Comparison of ENCODE assay signal across 21 cellular contexts in the genomic region with DNA sequence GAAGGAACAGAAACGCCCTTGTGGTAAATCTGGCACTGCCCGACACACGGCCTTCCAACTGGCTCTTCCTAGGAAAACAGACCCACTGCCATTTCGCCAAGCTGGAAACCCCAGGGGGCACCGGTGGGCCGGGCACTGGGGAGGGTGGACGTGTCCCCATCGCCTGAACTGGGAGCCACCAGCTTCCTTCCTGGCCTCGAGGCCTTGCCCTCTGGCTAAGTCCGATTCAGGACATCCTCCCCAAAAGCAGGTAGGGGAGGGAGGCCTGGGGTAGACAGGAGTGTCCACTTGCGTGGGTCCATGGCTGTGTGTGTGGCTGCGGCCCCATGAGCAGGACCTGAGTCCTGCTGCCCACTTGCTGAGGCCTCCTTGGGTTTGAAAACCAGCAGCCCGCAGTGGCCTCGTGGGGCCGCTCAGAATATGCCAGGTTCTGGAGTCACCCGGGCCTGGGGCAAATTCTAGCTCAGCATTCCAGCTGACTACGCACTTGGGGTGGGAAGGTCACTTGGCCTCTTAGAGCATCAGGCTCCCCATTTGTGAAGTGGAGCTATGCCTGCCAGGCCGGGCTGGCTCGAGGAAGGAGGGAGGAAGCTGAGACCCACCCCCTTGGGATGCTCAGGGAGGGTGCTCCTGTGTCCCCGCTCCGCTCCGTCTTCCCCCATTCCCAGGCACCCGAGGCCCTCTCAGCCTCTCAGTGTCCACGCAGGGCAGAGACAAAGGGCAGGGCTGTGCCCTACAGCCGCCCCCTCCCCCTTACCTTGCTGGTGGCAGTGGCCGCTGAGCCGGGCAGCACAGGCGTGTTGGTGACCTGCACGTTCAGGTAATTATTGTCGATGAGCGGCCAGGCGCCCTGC. TPM values are rescaled to one million over a fixed set of nuclear protein-coding genes. Genes with fewer than 3 reads are reported as not detected.
"Had no signal": no experiment of that assay in that cellular context is flagged by ENCODE, and none has a peak within 500 bp of the region (broad histone marks: within the 10 kb centered on the region; RNA-seq: fewer than 3 reads in every experiment).

No MANE protein-coding gene starts in this region.

- H3K4me1 ChIP-seq: parathyroid adenoma, thyroid gland had no signal

- DNase-seq: cortex of kidney; effector CD8-positive, alpha-beta T cell; foreskin fibroblast; head of caudate nucleus; left colon; left ventricle myocardium superior; natural killer cell; small intestine; stimulated activated CD4-positive, alpha-beta T cell treated with anti-CD3 and anti-CD28 coated beads, Interleukin-12 subunit alpha, Interleukin-12 subunit beta, amount 100 ng/mL, for 4 hours; stimulated activated naive CD4-positive, alpha-beta T cell; thyroid gland had no signal

- H3K27me3 Mint-ChIP-seq: type B pancreatic cell had no signal

- H3K9ac ChIP-seq: parathyroid adenoma had no signal

- H3K4me3 ChIP-seq: dorsolateral prefrontal cortex, hepatocyte, mucosa of descending colon, prostate gland, suprapubic skin, thyroid gland had no signal

- H3K36me3 ChIP-seq: prostate gland, thyroid gland had no signal

- H3K27ac Mint-ChIP-seq: type B pancreatic cell had no signal

- H3K27me3 ChIP-seq: hepatocyte, suprapubic skin, thyroid gland had no signal

- H3K4me3 Mint-ChIP-seq: natural killer cell, type B pancreatic cell had no signal

- H3K36me3 Mint-ChIP-seq: natural killer cell had no signal

- H3K9me3 ChIP-seq: mucosa of descending colon, prostate gland, suprapubic skin, thyroid gland had no signal

- ATAC-seq: esophagus mucosa, left colon, left ventricle myocardium superior, mucosa of descending colon, natural killer cell had no signal

- H3K27ac ChIP-seq: hepatocyte, parathyroid adenoma, prostate gland, suprapubic skin, thyroid gland had no signal

- FAIRE-seq: endometrium, small intestine, urothelium cell line had no signal

RNA-seq across cellular contexts. Expression of a gene that starts 37.5 kb away (rescaled TPM):
- total RNA-seq: natural killer cell had no signal
